ENCODE assay signal across 20 cellular contexts in the genomic region with DNA sequence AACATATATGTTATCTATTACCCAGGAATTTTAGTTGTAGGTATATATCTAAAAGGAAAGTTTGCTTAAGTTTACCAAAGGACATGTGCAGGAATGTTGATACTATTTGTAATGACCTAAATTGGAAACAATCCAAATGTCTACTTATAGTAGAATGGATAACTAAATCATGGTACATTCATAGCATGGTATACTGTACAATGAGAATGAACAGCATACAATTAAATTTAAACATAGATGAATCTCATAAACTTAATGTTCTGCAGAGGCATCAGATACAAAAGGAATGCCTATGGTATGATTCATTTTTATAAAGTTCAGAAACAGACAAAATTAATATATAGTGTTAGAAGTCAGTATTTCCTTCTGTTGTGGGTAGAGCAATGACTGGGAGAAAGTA.
"Had no signal": no experiment of that assay in that cellular context is flagged by ENCODE, and none has a peak within 500 bp of the region (broad histone marks: within the 10 kb centered on the region; RNA-seq: fewer than 3 reads in every experiment).

No MANE protein-coding gene starts in this region.

- H3K36me3 Mint-ChIP-seq: neural progenitor cell; stimulated activated memory B cell treated with anti-CD40 and anti-IgM and Interleukin-4, amounts not matched to agents 10 μg/mL and 1 μg/mL and 100 μg/mL, for 72 hours had no signal

- DNase-seq: activated T-cell treated with anti-CD3 and anti-CD28 coated beads, Interleukin-2, amount 50 U/mL, for 1 hour; effector memory CD4-positive, alpha-beta T cell; esophagus squamous epithelium; heart right ventricle; lower lobe of right lung; naive thymus-derived CD8-positive, alpha-beta T cell; retina; sigmoid colon; stimulated activated CD4-positive, alpha-beta T cell treated with anti-CD3 and anti-CD28 coated beads, Interleukin-15, amount 100 ng/mL, for 24 hours; stomach; T-helper 9 cell had no signal

- ATAC-seq: activated T-helper 17 cell treated with anti-CD3 and anti-CD28 coated beads, Interleukin-2, amount 50 U/mL, for 72 hours; heart right ventricle; left lobe of liver; lower lobe of right lung; naive thymus-derived CD8-positive, alpha-beta T cell; stimulated activated memory B cell treated with anti-CD40 and anti-IgM and Interleukin-4, amounts not matched to agents 10 μg/mL and 1 μg/mL and 100 μg/mL, for 72 hours had no signal

- H3K27me3 Mint-ChIP-seq: activated naive CD8-positive, alpha-beta T cell; activated T-helper 17 cell treated with anti-CD3 and anti-CD28 coated beads, Interleukin-2, amount 50 U/mL, for 72 hours; naive thymus-derived CD8-positive, alpha-beta T cell; stimulated activated memory B cell treated with anti-CD40 and anti-IgM and Interleukin-4, amounts not matched to agents 10 μg/mL and 1 μg/mL and 100 μg/mL, for 72 hours had no signal

- H3K4me3 ChIP-seq: cardiac muscle cell, esophagus squamous epithelium, heart right ventricle, lower lobe of right lung, neural progenitor cell, sigmoid colon, smooth muscle cell, stomach, suprapubic skin, tibial nerve had no signal

- H3K4me3 Mint-ChIP-seq: activated naive CD8-positive, alpha-beta T cell; activated T-helper 17 cell treated with anti-CD3 and anti-CD28 coated beads, Interleukin-2, amount 50 U/mL, for 72 hours; naive thymus-derived CD8-positive, alpha-beta T cell; neural progenitor cell; stimulated activated memory B cell treated with anti-CD40 and anti-IgM and Interleukin-4, amounts not matched to agents 10 μg/mL and 1 μg/mL and 100 μg/mL, for 72 hours had no signal

- H3K9me3 Mint-ChIP-seq: activated T-helper 17 cell treated with anti-CD3 and anti-CD28 coated beads, Interleukin-2, amount 50 U/mL, for 72 hours; neural progenitor cell; stimulated activated memory B cell treated with anti-CD40 and anti-IgM and Interleukin-4, amounts not matched to agents 10 μg/mL and 1 μg/mL and 100 μg/mL, for 72 hours had no signal

- H3K4me1 Mint-ChIP-seq: neural progenitor cell had no signal

- H3K27ac Mint-ChIP-seq: activated naive CD8-positive, alpha-beta T cell; activated T-helper 17 cell treated with anti-CD3 and anti-CD28 coated beads, Interleukin-2, amount 50 U/mL, for 72 hours; naive thymus-derived CD8-positive, alpha-beta T cell; neural progenitor cell; stimulated activated memory B cell treated with anti-CD40 and anti-IgM and Interleukin-4, amounts not matched to agents 10 μg/mL and 1 μg/mL and 100 μg/mL, for 72 hours had no signal
